14 cellular contexts compared by ENCODE assay signal in genomic region chr18:10207682-10208081, GRCh38.
DNase-seq lines count a peak whose midpoint lies in the region; ATAC-seq and TF ChIP-seq lines count a peak whose summit lies in the region.
"Had no signal": no experiment of that assay in that cellular context is flagged by ENCODE, and none has a peak within 500 bp of the region (broad histone marks: within the 10 kb centered on the region; RNA-seq: fewer than 3 reads in every experiment).

No MANE protein-coding gene starts in this region.

- peaks cover 73% of the 10 kb centered on the region for H3K4me1 Mint-ChIP-seq in neural progenitor cell
- H3K4me1 Mint-ChIP-seq: B cell had no signal

- in situ Hi-C loops in brain microvascular endothelial cell (cut with HindIII; ENCODE audit: low pct_ligation_motif_present, low sequenced_read_pairs), result no loop called here

- H3K4me3 ChIP-seq in right atrium auricular region (no peak overlapping the region), fibroblast of the aortic adventitia (ENCODE audit: low read depth, low read length) (no peak overlapping the region), left ventricle myocardium inferior (no peak overlapping the region), neural progenitor cell (no peak overlapping the region), Karpas-422 (ENCODE audit: low read length) (no peak overlapping the region), brain microvascular endothelial cell (ENCODE audit: low read depth, low read length) (no peak overlapping the region)
- H3K4me3 ChIP-seq: BLaER1 treated with 17β-estradiol and CSF1 and Interleukin-3, amounts not matched to agents 10 nM and 100 nM had no signal

- ATAC-seq in Right ventricle myocardium superior (ENCODE audit: poor library complexity), result peak; percentile 73

- H3K27me3 Mint-ChIP-seq in neural progenitor cell (ENCODE audit: insufficient read depth, low read depth), result peaks cover 20% of the 10 kb centered on the region
- H3K27me3 Mint-ChIP-seq: B cell; CD4-positive, alpha-beta T cell had no signal

- H3K9me2 ChIP-seq in Karpas-422 (replicated peaks; ENCODE audit: insufficient read depth, low read length), result no peaks in the 10 kb centered on the region

- peaks cover 13% of the 10 kb centered on the region for H3F3A ChIP-seq in neural progenitor cell (ENCODE audit: low read depth)

- H3K36me3 ChIP-seq in right atrium auricular region (no peaks in the 10 kb centered on the region), left ventricle myocardium inferior (no peaks in the 10 kb centered on the region), neural progenitor cell (no peaks in the 10 kb centered on the region), Karpas-422 (ENCODE audit: insufficient read depth, low read length) (no peaks in the 10 kb centered on the region), brain microvascular endothelial cell (replicated peaks) (no peaks in the 10 kb centered on the region)
- H3K36me3 ChIP-seq: BLaER1 treated with 17β-estradiol and CSF1 and Interleukin-3, amounts not matched to agents 10 nM and 100 nM had no signal

- H2AFZ ChIP-seq in neural progenitor cell (replicated peaks) (no peak overlapping the region), Karpas-422 (ENCODE audit: low read length) (no peak overlapping the region)

- intact Hi-C loops in Right ventricle myocardium superior (cut with DNase I), result no loop called here
- intact Hi-C loops in left ventricle myocardium inferior (cut with micrococcal nuclease), result no loop called here

- H3K79me2 ChIP-seq in neural progenitor cell (ENCODE audit: low read depth) (no peaks in the 10 kb centered on the region), Karpas-422 (ENCODE audit: low read length) (no peaks in the 10 kb centered on the region)

- no peak overlapping the region for H3K4me2 ChIP-seq in neural progenitor cell
- H3K4me2 ChIP-seq in Karpas-422 (ENCODE audit: low read depth, low read length, poor library complexity, severe bottlenecking), result no peak overlapping the region

- H3K27ac Mint-ChIP-seq in neural progenitor cell, result peak overlapping the region; percentile 2
- H3K27ac Mint-ChIP-seq: B cell; CD4-positive, alpha-beta T cell; H9 had no signal

- H3K9ac ChIP-seq in neural progenitor cell (no peak overlapping the region), Karpas-422 (ENCODE audit: low read length) (no peak overlapping the region)
- H3K9ac ChIP-seq: BLaER1 treated with 17β-estradiol and CSF1 and Interleukin-3, amounts not matched to agents 10 nM and 100 nM had no signal

- no peaks in the 10 kb centered on the region for H3K9me3 ChIP-seq in right atrium auricular region
- no peaks in the 10 kb centered on the region for H3K9me3 ChIP-seq in left ventricle myocardium inferior (replicated peaks)
- H3K9me3 ChIP-seq in neural progenitor cell (ENCODE audit: low read depth), result no peaks in the 10 kb centered on the region
- H3K9me3 ChIP-seq in Karpas-422 (ENCODE audit: low read length), result no peaks in the 10 kb centered on the region
- H3K9me3 ChIP-seq: Caco-2 had no signal

- no peak overlapping the region for H3K4me3 Mint-ChIP-seq in neural progenitor cell
- H3K4me3 Mint-ChIP-seq: B cell; CD4-positive, alpha-beta T cell; H9 had no signal

- H3K4me1 ChIP-seq in right atrium auricular region, result peaks cover 0 to 11% of the 10 kb centered on the region in 2 donors
- peaks cover 12% of the 10 kb centered on the region for H3K4me1 ChIP-seq in left ventricle myocardium inferior
- H3K4me1 ChIP-seq in neural progenitor cell, result peaks cover 13% of the 10 kb centered on the region
- H3K4me1 ChIP-seq in Karpas-422 (ENCODE audit: low read length), result no peaks in the 10 kb centered on the region
- H3K4me1 ChIP-seq: Caco-2 had no signal

- H3K9me3 Mint-ChIP-seq in neural progenitor cell, result peaks cover 5% of the 10 kb centered on the region
- H3K9me3 Mint-ChIP-seq: CD4-positive, alpha-beta T cell; H9 had no signal

- no peak for DNase-seq in Right ventricle myocardium superior
- no peak for DNase-seq in right atrium auricular region (ENCODE audit: low spot score)
- peak; percentile 32 for DNase-seq in fibroblast of the aortic adventitia (ENCODE audit: low read depth)
- DNase-seq in left ventricle myocardium inferior, result no peak
- DNase-seq in neural progenitor cell (ENCODE audit: low spot score), result no peak
- DNase-seq in Karpas-422, result no peak
- no peak for DNase-seq in brain microvascular endothelial cell
- DNase-seq in stimulated activated CD4-positive, alpha-beta T cell treated with anti-CD3 and anti-CD28 coated beads, Interleukin-1b, Interleukin-23, amount 100 ng/mL, for 48 hours, result no peak
- DNase-seq: 8988T; Caco-2; CD4-positive, alpha-beta T cell; H9 had no signal

- peaks cover 6% of the 10 kb centered on the region for H3K36me3 Mint-ChIP-seq in neural progenitor cell

- H4K20me1 ChIP-seq in neural progenitor cell (ENCODE audit: low read depth) (peaks cover 10% of the 10 kb centered on the region), Karpas-422 (ENCODE audit: insufficient read depth, low read depth, low read length) (no peaks in the 10 kb centered on the region)
- H4K20me1 ChIP-seq: BLaER1 treated with 17β-estradiol and CSF1 and Interleukin-3, amounts not matched to agents 10 nM and 100 nM had no signal

- no peaks in the 10 kb centered on the region for H3K27me3 ChIP-seq in right atrium auricular region
- no peaks in the 10 kb centered on the region for H3K27me3 ChIP-seq in left ventricle myocardium inferior (ENCODE audit: low read depth)
- H3K27me3 ChIP-seq in neural progenitor cell, result peaks cover 67% of the 10 kb centered on the region
- no peaks in the 10 kb centered on the region for H3K27me3 ChIP-seq in Karpas-422 (ENCODE audit: low read length)
- no peaks in the 10 kb centered on the region for H3K27me3 ChIP-seq in brain microvascular endothelial cell (replicated peaks)
- H3K27me3 ChIP-seq: BLaER1 treated with 17β-estradiol and CSF1 and Interleukin-3, amounts not matched to agents 10 nM and 100 nM had no signal

- TF ChIP-seq CTCF in right atrium auricular region (IDR thresholded peaks at IDR 0.05), result no peak
- TF ChIP-seq CTCF in fibroblast of the aortic adventitia (IDR thresholded peaks at IDR 0.05; ENCODE audit: insufficient read depth, low read length), result no peak
- TF ChIP-seq CTCF in left ventricle myocardium inferior (IDR thresholded peaks at IDR 0.05; ENCODE audit: borderline replicate concordance), result no peak
- TF ChIP-seq CTCF in neural progenitor cell (IDR thresholded peaks at IDR 0.05), result no peak
- TF ChIP-seq CTCF in brain microvascular endothelial cell (IDR thresholded peaks at IDR 0.05; ENCODE audit: low read depth, low read length, missing control alignments), result no peak

- peak overlapping the region in 1 of 2 donors; percentile 17 for H3K27ac ChIP-seq in right atrium auricular region
- H3K27ac ChIP-seq in left ventricle myocardium inferior (replicated peaks), result peak overlapping the region; percentile 18
- no peak overlapping the region for H3K27ac ChIP-seq in neural progenitor cell
- H3K27ac ChIP-seq in Karpas-422 (ENCODE audit: low read length), result no peak overlapping the region
- no peak overlapping the region for H3K27ac ChIP-seq in brain microvascular endothelial cell
- H3K27ac ChIP-seq: BLaER1 treated with 17β-estradiol and CSF1 and Interleukin-3, amounts not matched to agents 10 nM and 100 nM had no signal
